17 cellular contexts compared by ENCODE assay signal in genomic region chr20:35465976-35466375, GRCh38. TPM values are rescaled to one million over a fixed set of nuclear protein-coding genes. Genes with fewer than 3 reads are reported as not detected.
DNase-seq lines count a peak whose midpoint lies in the region; ATAC-seq and TF ChIP-seq lines count a peak whose summit lies in the region.
"Had no signal": no experiment of that assay in that cellular context is flagged by ENCODE, and none has a peak within 500 bp of the region (broad histone marks: within the 10 kb centered on the region; RNA-seq: fewer than 3 reads in every experiment).

No MANE protein-coding gene starts in this region.

- no peak for TF ChIP-seq POLR2A in suprapubic skin (IDR thresholded peaks at IDR 0.05)

- H3K4me3 ChIP-seq in heart right ventricle (no peak overlapping the region), suprapubic skin (no peak overlapping the region)
- H3K4me3 ChIP-seq: GM12878, MG63, PC-9, SK-N-MC had no signal

- H3K9me3 ChIP-seq in heart right ventricle (no peaks in the 10 kb centered on the region), suprapubic skin (no peaks in the 10 kb centered on the region)
- H3K9me3 ChIP-seq: MG63 had no signal

- H3K27ac ChIP-seq in heart right ventricle: no peak overlapping the region
- no peak overlapping the region for H3K27ac ChIP-seq in suprapubic skin
- H3K27ac ChIP-seq: PC-9, SK-N-MC had no signal

- TF ChIP-seq EP300 in suprapubic skin (IDR thresholded peaks at IDR 0.05): no peak

- H3K27me3 ChIP-seq in heart right ventricle (no peaks in the 10 kb centered on the region), suprapubic skin (no peaks in the 10 kb centered on the region)
- H3K27me3 ChIP-seq: MG63 had no signal

- 63 to 68% methylated on average over 6 of the region's 6 CpGs for WGBS in heart right ventricle, 2 donors
- WGBS in suprapubic skin: 43% methylated on average over 6 of the region's 6 CpGs

- in situ Hi-C loops in G401 (cut with HindIII; ENCODE audit: low sequenced_read_pairs): no loop called here

- no peaks in the 10 kb centered on the region for H3K4me1 ChIP-seq in heart right ventricle
- H3K4me1 ChIP-seq in suprapubic skin: no peaks in the 10 kb centered on the region

- ATAC-seq in heart right ventricle: peak in 6 of 8 donors; percentile 28 to 57 (median 45)
- ATAC-seq in Right ventricle myocardium superior (ENCODE audit: poor library complexity): no peak
- peak; percentile 60 for ATAC-seq in sciatic nerve
- no peak for ATAC-seq in GM18873 (IDR thresholded peaks at IDR 0.05; ENCODE audit: low FRiP score, unreplicated experiment)
- no peak for ATAC-seq in HG03280 (IDR thresholded peaks at IDR 0.05; ENCODE audit: unreplicated experiment)
- ATAC-seq: GM12878 had no signal

- TF ChIP-seq CTCF in heart right ventricle (IDR thresholded peaks at IDR 0.05) (no peak), suprapubic skin (IDR thresholded peaks at IDR 0.05) (no peak)

- H3K36me3 ChIP-seq in heart right ventricle: peaks cover 0 to 86% (median 26%) of the 10 kb centered on the region in 9 donors
- peaks cover 56% of the 10 kb centered on the region for H3K36me3 ChIP-seq in suprapubic skin

- intact Hi-C loops in heart right ventricle (cut with DNase I): loop anchor here in 5 of 10 donors (10.0 kb wide), 5 partner anchors 199 to 429 kb away; partner anchors contain the start of genes CPNE1 (in 1 of the 5), NFS1 (in 1 of the 5), RBM12 (in 1 of the 5) and ROMO1 (in 1 of the 5)
- intact Hi-C loops in Right ventricle myocardium superior (cut with DNase I): no loop called here
- intact Hi-C loops in sciatic nerve (cut with DNase I): no loop called here

- DNase-seq in heart right ventricle: peak in 1 of 2 donors; percentile 16
- no peak for DNase-seq in Right ventricle myocardium superior
- DNase-seq in G401 (ENCODE audit: low spot score): peak; percentile 85
- DNase-seq in cerebellar nuclear complex (lab: John Stamatoyannopoulos, UW): peak; percentile 14 to 22
- DNase-seq in sciatic nerve (ENCODE audit: low spot score): no peak
- no peak for DNase-seq in suprapubic skin (ENCODE audit: low spot score in 2 of 2)
- DNase-seq: Calu3; CD4-positive, alpha-beta T cell; Karpas-422; MG63; NCI-H1092; NCI-H510A treated with DMSO at 0.1 percent for 48 hours; PC-9 had no signal

RNA-seq across cellular contexts. Expression of gene CEP250, which starts 10.6 kb away (rescaled TPM):
- 10 to 100 TPM in 9 of 10 donors, 1 to 10 TPM in 1; 9.6 to 18.8 (median 13.8) TPM for total RNA-seq in heart right ventricle
- 10 to 100 TPM in 1 of 2 donors, 1 to 10 TPM in 1; 4.8 to 15.4 TPM for polyA plus RNA-seq in heart right ventricle
- 12.3 TPM for total RNA-seq in Right ventricle myocardium superior
- 29.3 and 39.2 TPM in 2 replicates for total RNA-seq in G401 (2014; rRNA removed; shearing (Covaris generic))
- 39.1 TPM for total RNA-seq in sciatic nerve
- total RNA-seq in suprapubic skin: 10 to 100 TPM; 18.8 to 55.4 (median 27.1) TPM

RNA-seq across cellular contexts. Expression of gene GDF5, which starts 27.9 kb away (rescaled TPM):
- total RNA-seq in heart right ventricle (under 1 TPM in 4 of 10 donors, not detected in 6; 0.08 to 0.15 (median 0.11) TPM), Right ventricle myocardium superior (0.08 TPM), sciatic nerve (0.22 TPM), suprapubic skin (not detected)
- under 1 TPM in 1 of 2 donors, not detected in 1; 0.26 TPM for polyA plus RNA-seq in heart right ventricle
- 0.62 and 0.71 TPM in 2 replicates for total RNA-seq in G401 (2014; rRNA removed; shearing (Covaris generic))
- total RNA-seq: Calu3; CD4-positive, alpha-beta T cell; PC-9 had no signal

RNA-seq across cellular contexts. Expression of gene UQCC1, which starts 54.2 kb away (rescaled TPM):
- 100 to 1,000 TPM in 9 of 10 donors, 10 to 100 TPM in 1; 74.0 to 136 (median 123) TPM for total RNA-seq in heart right ventricle
- polyA plus RNA-seq in heart right ventricle: 10 to 100 TPM; 48.9 to 75.8 TPM
- total RNA-seq in Right ventricle myocardium superior: 155 TPM
- total RNA-seq in G401 (2014; rRNA removed; shearing (Covaris generic)): 36.1 and 66.2 TPM in 2 replicates
- 70.8 TPM for total RNA-seq in sciatic nerve
- 10 to 100 TPM; 22.5 to 85.7 (median 32.1) TPM for total RNA-seq in suprapubic skin

Comparison
In these comparisons a context has a peak if more than half of its experiments do, and no peak if none do; other contexts are left out.
1. ATAC-seq: peak in heart right ventricle (6 of 8) and sciatic nerve (single experiment); none in Right ventricle myocardium superior (single experiment), GM18873 (single experiment) and HG03280 (single experiment).
2. DNase-seq: peak in G401 (single experiment) and cerebellar nuclear complex (2 of 2); none in Right ventricle myocardium superior (single experiment), sciatic nerve (single experiment) and suprapubic skin (0 of 2).